In the genomic region with DNA sequence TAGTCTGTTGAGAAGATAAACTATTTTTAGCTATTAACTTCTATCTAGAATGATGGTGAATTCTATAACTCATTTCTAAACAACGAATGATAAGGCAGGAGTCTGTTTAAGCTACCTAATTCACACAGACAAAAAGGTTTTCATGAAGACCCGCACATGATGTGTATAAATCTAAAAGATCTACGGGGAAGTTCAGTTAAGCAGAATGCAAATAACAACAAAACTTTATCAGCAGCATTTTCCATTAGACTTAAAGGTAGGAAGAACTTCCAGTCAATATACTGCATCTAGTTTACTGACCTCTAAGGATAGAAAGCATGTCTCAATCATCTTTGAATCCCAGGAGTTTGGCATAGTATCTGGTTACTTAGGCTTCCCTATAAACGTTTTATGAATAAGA, we compare ENCODE assay signal across 1 cellular context.
TF ChIP-seq lines count a peak whose summit lies in the region.

No MANE protein-coding gene starts in this region.

TF ChIP-seq in GM12878, 131 proteins besides CTCF, POLR2A, EP300 and RAD21 (continued from another document):
- TF ChIP-seq, protein P1, sequence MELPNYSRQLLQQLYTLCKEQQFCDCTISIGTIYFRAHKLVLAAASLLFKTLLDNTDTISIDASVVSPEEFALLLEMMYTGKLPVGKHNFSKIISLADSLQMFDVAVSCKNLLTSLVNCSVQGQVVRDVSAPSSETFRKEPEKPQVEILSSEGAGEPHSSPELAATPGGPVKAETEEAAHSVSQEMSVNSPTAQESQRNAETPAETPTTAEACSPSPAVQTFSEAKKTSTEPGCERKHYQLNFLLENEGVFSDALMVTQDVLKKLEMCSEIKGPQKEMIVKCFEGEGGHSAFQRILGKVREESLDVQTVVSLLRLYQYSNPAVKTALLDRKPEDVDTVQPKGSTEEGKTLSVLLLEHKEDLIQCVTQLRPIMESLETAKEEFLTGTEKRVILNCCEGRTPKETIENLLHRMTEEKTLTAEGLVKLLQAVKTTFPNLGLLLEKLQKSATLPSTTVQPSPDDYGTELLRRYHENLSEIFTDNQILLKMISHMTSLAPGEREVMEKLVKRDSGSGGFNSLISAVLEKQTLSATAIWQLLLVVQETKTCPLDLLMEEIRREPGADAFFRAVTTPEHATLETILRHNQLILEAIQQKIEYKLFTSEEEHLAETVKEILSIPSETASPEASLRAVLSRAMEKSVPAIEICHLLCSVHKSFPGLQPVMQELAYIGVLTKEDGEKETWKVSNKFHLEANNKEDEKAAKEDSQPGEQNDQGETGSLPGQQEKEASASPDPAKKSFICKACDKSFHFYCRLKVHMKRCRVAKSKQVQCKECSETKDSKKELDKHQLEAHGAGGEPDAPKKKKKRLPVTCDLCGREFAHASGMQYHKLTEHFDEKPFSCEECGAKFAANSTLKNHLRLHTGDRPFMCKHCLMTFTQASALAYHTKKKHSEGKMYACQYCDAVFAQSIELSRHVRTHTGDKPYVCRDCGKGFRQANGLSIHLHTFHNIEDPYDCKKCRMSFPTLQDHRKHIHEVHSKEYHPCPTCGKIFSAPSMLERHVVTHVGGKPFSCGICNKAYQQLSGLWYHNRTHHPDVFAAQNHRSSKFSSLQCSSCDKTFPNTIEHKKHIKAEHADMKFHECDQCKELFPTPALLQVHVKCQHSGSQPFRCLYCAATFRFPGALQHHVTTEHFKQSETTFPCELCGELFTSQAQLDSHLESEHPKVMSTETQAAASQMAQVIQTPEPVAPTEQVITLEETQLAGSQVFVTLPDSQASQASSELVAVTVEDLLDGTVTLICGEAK (IDR thresholded peaks at IDR 0.05; ENCODE audit: borderline replicate concordance) = peak; percentile 53; the same call in 1 of the 2 replicates
- TF ChIP-seq BMI1 (IDR thresholded peaks at IDR 0.05; ENCODE audit: borderline replicate concordance) (no peak), SUPT20H (IDR thresholded peaks at IDR 0.05; ENCODE audit: borderline replicate concordance, control insufficient read depth, low read depth, low read length) (no peak)
